Comparison of ENCODE assay signal across 8 cellular contexts in the genomic region with DNA sequence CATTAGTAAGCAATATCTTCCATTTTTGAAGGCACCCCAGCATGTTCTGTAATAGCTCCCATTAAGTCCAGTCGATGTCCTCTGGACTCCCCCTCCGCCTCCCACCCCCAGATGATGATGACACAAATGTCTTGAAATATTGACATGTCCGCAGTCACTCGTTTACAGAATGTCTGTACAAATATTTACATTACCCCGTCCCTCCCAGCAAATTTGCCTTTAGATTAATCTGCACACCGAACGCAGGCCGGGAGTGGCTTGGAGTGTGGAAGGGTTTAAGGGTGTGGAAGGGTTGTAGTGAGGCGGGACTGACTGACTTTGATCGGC. TPM values are rescaled to one million over a fixed set of nuclear protein-coding genes. Genes with fewer than 3 reads are reported as not detected.
DNase-seq lines count a peak whose midpoint lies in the region; TF ChIP-seq lines count a peak whose summit lies in the region.

No MANE protein-coding gene starts in this region.

- peak in 2 of 3 experiments; percentile 68 to 81 for DNase-seq in NCI-H1417 (lab: John Stamatoyannopoulos, UW)
- DNase-seq in NCI-H1417 treated with DMSO at 0.1 percent for 48 hours (lab: John Stamatoyannopoulos, UW), result no peak
- DNase-seq in activated CD4-positive, alpha-beta memory T cell treated with anti-CD3 and anti-CD28 coated beads for 36 hours, result no peak
- no peak for DNase-seq in stomach
- DNase-seq in activated effector memory CD4-positive, alpha-beta T cell treated with Interleukin-2 at 50 U/mL for 16 hours, result no peak
- DNase-seq in NK-92 treated with Interleukin-12 subunit alpha and Interleukin-12 subunit beta, amount 100 ng/mL, for 24 hours (lab: John Stamatoyannopoulos, UW), result no peak
- no peak for DNase-seq in AG20443 (ENCODE audit: low spot score)

- H3K27ac Mint-ChIP-seq in activated CD4-positive, alpha-beta memory T cell treated with anti-CD3 and anti-CD28 coated beads for 36 hours, result no peak overlapping the region

- H3K36me3 ChIP-seq in iPS-18a (ENCODE audit: control insufficient read depth, low read depth, low read length) (no peaks in the 10 kb centered on the region), stomach (no peaks in the 10 kb centered on the region)

- H3K27me3 ChIP-seq in iPS-18a (ENCODE audit: control insufficient read depth, insufficient read depth, low read length) (peaks cover 59% of the 10 kb centered on the region), stomach (peaks cover 0 to 31% (median 14%) of the 10 kb centered on the region in 3 donors)

- no peak for TF ChIP-seq CTCF in stomach (IDR thresholded peaks at IDR 0.05)

- H3K27me3 Mint-ChIP-seq in activated CD4-positive, alpha-beta memory T cell treated with anti-CD3 and anti-CD28 coated beads for 36 hours, result peaks cover 45% of the 10 kb centered on the region

- POLR2A ChIA-PET in activated CD4-positive, alpha-beta memory T cell treated with anti-CD3 and anti-CD28 coated beads for 36 hours (lab: Charles Lee), result no interaction called here

- CTCF ChIA-PET in activated CD4-positive, alpha-beta memory T cell treated with anti-CD3 and anti-CD28 coated beads for 36 hours (lab: Charles Lee), result no interaction called here

- TF ChIP-seq POLR2A in stomach (IDR thresholded peaks at IDR 0.05), result no peak

- H3K4me1 Mint-ChIP-seq in activated CD4-positive, alpha-beta memory T cell treated with anti-CD3 and anti-CD28 coated beads for 36 hours (ENCODE audit: low read depth), result peaks cover 9% of the 10 kb centered on the region

- WGBS in stomach, 5 donors, result 6 to 11% (median 7%) methylated on average over 10 of the region's 10 CpGs

- H3K9me3 Mint-ChIP-seq in activated CD4-positive, alpha-beta memory T cell treated with anti-CD3 and anti-CD28 coated beads for 36 hours, result no peaks in the 10 kb centered on the region

- H3K27ac ChIP-seq in iPS-18a (ENCODE audit: low read length), result no peak overlapping the region
- peak overlapping the region; percentile 82 to 91 (median 88) for H3K27ac ChIP-seq in stomach

- H3K4me1 ChIP-seq in iPS-18a (ENCODE audit: control insufficient read depth, low read depth, low read length) (peaks cover 13% of the 10 kb centered on the region), stomach (peaks cover 0 to 27% (median 21%) of the 10 kb centered on the region in 4 donors)

- H3K4me3 ChIP-seq in iPS-18a (ENCODE audit: low read length) (peak overlapping the region; percentile 83), stomach (peak overlapping the region; percentile 85 to 94 (median 90))

- intact Hi-C loops in activated CD4-positive, alpha-beta memory T cell treated with anti-CD3 and anti-CD28 coated beads for 36 hours (cut with micrococcal nuclease), result loop anchor here (10.0 kb wide), 1 partner anchor 221 kb away; no protein-coding TSS in a partner anchor
- intact Hi-C loops in stomach (cut with DNase I; ENCODE audit: low total_unique reads), result no loop called here

- H3K36me3 Mint-ChIP-seq in activated CD4-positive, alpha-beta memory T cell treated with anti-CD3 and anti-CD28 coated beads for 36 hours, result no peaks in the 10 kb centered on the region

- no peak overlapping the region for H3K9ac ChIP-seq in iPS-18a (ENCODE audit: low read length)

- TF ChIP-seq EP300 in stomach (IDR thresholded peaks at IDR 0.05), result no peak

- H3K9me3 ChIP-seq in iPS-18a (ENCODE audit: control insufficient read depth, low read depth, low read length) (no peaks in the 10 kb centered on the region), stomach (no peaks in the 10 kb centered on the region)

- peak overlapping the region; percentile 46 for H3K4me3 Mint-ChIP-seq in activated CD4-positive, alpha-beta memory T cell treated with anti-CD3 and anti-CD28 coated beads for 36 hours

RNA-seq across cellular contexts. Expression of a gene that starts 0.9 kb away (rescaled TPM):
- total RNA-seq in activated CD4-positive, alpha-beta memory T cell treated with anti-CD3 and anti-CD28 coated beads for 36 hours, result 1 to 10 TPM; 1.5 to 1.9 TPM
- total RNA-seq in stomach, result 10 to 100 TPM in 1 of 5 donors, 1 to 10 TPM in 2, under 1 TPM in 2; 0.29 to 77.6 (median 1.5) TPM
- 1 to 10 TPM in 1 of 3 donors, under 1 TPM in 2; 0.31 to 1.1 (median 0.85) TPM for polyA plus RNA-seq in stomach

Comparison
In these comparisons a context has a peak if more than half of its experiments do, and no peak if none do; other contexts are left out.
1. DNase-seq: peak in NCI-H1417 (2 of 3); none in NCI-H1417 treated with DMSO at 0.1 percent for 48 hours (single experiment), activated CD4-positive, alpha-beta memory T cell treated with anti-CD3 and anti-CD28 coated beads for 36 hours (single experiment), stomach (single experiment), activated effector memory CD4-positive, alpha-beta T cell treated with Interleukin-2 at 50 U/mL for 16 hours (single experiment), NK-92 treated with Interleukin-12 subunit alpha and Interleukin-12 subunit beta, amount 100 ng/mL, for 24 hours (single experiment) and AG20443 (single experiment).